Comparison of ENCODE assay signal across 29 cellular contexts in the genomic region with DNA sequence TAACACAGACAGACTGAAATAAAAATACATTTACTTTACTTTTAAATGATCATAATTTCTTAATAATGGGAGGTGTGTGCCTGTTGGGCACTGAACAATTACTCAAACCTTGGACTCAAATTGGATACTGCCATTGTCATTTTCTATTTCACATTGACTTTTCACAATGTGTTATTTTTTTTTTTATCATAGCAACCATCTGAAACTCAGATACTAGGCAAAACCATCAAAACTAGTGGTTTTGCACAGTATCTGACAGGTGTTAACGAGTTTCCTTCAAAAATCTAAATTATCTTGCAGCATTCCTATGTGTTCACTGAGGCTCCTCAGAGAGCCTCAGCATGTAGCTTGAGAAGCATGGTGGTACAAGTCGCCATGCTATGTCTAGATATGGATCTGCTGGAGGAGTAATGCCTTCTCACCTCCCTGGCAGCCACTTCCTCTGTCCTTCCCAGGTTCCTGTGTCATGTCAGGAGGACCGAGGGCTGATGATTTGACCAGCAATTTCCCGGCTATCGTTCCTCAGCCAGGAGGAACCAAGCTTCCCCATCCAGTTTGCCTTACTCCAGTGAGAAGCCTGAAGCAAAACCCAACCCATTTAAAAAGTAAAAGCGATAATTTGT. TPM values are rescaled to one million over a fixed set of nuclear protein-coding genes. Genes with fewer than 3 reads are reported as not detected.
A peak's percentile ranks its signal among the peaks of the same experiment; 100 is the strongest.
DNase-seq lines count a peak whose midpoint lies in the region; ATAC-seq, FAIRE-seq and TF ChIP-seq lines count a peak whose summit lies in the region.
"Had no signal": no experiment of that assay in that cellular context is flagged by ENCODE, and none has a peak within 500 bp of the region (broad histone marks: within the 10 kb centered on the region; RNA-seq: fewer than 3 reads in every experiment).

No MANE protein-coding gene starts in this region.

- H3K4me1 Mint-ChIP-seq in natural killer cell = peaks cover 55 to 63% of the 10 kb centered on the region in 2 donors

- peaks cover 0 to 2% (median 0%) of the 10 kb centered on the region in 12 donors for H3K9me3 ChIP-seq in heart left ventricle
- H3K9me3 ChIP-seq in GM12878 (replicated peaks; ENCODE audit: control insufficient read depth, insufficient read depth, low read length) = peaks cover 3% of the 10 kb centered on the region; the same call in 2 of the 3 replicates
- H3K9me3 ChIP-seq: BE2C had no signal

- H3K27me3 ChIP-seq in heart left ventricle (peaks cover 0 to 4% (median 0%) of the 10 kb centered on the region in 9 donors), GM12878 (replicated peaks in 1 of 2; ENCODE audit: control insufficient read depth in 2 of 2, insufficient read depth in 2 of 2, low read length in 1 of 2) (no peaks in the 10 kb centered on the region)
- H3K27me3 ChIP-seq: BE2C, SJCRH30 had no signal

- H3K27ac Mint-ChIP-seq in natural killer cell = peak overlapping the region; percentile 78 to 88
- H3K27ac Mint-ChIP-seq: CD14-positive monocyte had no signal

- H3K4me3 ChIP-seq in heart left ventricle (no peak overlapping the region), GM12878 (no peak overlapping the region)
- H3K4me3 ChIP-seq: SJCRH30 had no signal

- no peak for TF ChIP-seq POLR2A in heart left ventricle (IDR thresholded peaks at IDR 0.05)
- TF ChIP-seq POLR2A in GM12878 (IDR thresholded peaks at IDR 0.05; ENCODE audit: low read depth, low read length) = no peak

- TF ChIP-seq EP300 in GM12878 (IDR thresholded peaks at IDR 0.05; ENCODE audit: borderline replicate concordance in 1 of 2, control insufficient read depth in 1 of 2, low read depth in 2 of 2, low read length in 2 of 2) = no peak

- DNase-seq in heart left ventricle (no peak), left ventricle myocardium superior (no peak), GM12878 (ENCODE audit: low read depth, low spot score) (no peak), natural killer cell (no peak), NCI-H128 (lab: John Stamatoyannopoulos, UW; ENCODE audit: unreplicated experiment) (no peak)
- DNase-seq in stimulated activated naive CD4-positive, alpha-beta T cell treated with Interleukin-2 at 50 U/mL for 16 hours (lab: John Stamatoyannopoulos, UW) = no peak
- DNase-seq: ACHN; BE2C; CD8-positive, alpha-beta memory T cell; DMS 273 treated with DMSO at 0.1 percent for 48 hours; DMS79; EL; GDM1; Kasumi-1; NCI-H1092 treated with DMSO at 0.1 percent for 48 hours; NCI-H1436 treated with DMSO at 0.1 percent for 48 hours; NCI-H1930; NCI-H446; NCI-H524 treated with DMSO at 0.1 percent for 48 hours; NCI-H774; PC-3; SJCRH30 had no signal

- H3K4me2 ChIP-seq in GM12878 (ENCODE audit: control insufficient read depth, insufficient read depth) = no peak overlapping the region

- POLR2A ChIA-PET in GM12878 (lab: Charles Lee) = no interaction called here

- TF ChIP-seq RAD21 in GM12878 (IDR thresholded peaks at IDR 0.05; ENCODE audit: insufficient read depth, low read depth, low read length) = no peak

- intact Hi-C loops in heart left ventricle (cut with DNase I) (loop anchor here in 1 of 10 donors (10.0 kb wide), 1 partner anchor 499 kb away; no protein-coding TSS in a partner anchor), left ventricle myocardium superior (cut with micrococcal nuclease) (no loop called here), GM12878 (cut with micrococcal nuclease; ENCODE audit: unreplicated experiment) (no loop called here), natural killer cell (cut with micrococcal nuclease) (loop anchor here (1.0 kb wide), 1 partner anchor 27 kb away; no protein-coding TSS in a partner anchor)

- SMC1A ChIA-PET in GM12878 (lab: Charles Lee; ENCODE audit: uncharacterized antibody, unreplicated experiment) = interaction anchor here (0.6 to 6.0 kb wide), 8 partner anchors 14 to 279 kb away, joined by 3 to 36 read pairs (median 4); a partner anchor contains a TSS

- in situ Hi-C loops in GM12878 (cut with MboI) = no loop called here

- no peaks in the 10 kb centered on the region for H3K36me3 Mint-ChIP-seq in natural killer cell
- H3K36me3 Mint-ChIP-seq: CD14-positive monocyte; CD8-positive, alpha-beta memory T cell had no signal

- H3K27ac ChIP-seq in heart left ventricle (peak overlapping the region in 10 of 12 donors; percentile 21 to 87 (median 76)), GM12878 (ENCODE audit: control insufficient read depth, insufficient read depth) (no peak overlapping the region)
- H3K27ac ChIP-seq: 22Rv1, HL-60, SJCRH30 had no signal

- TF ChIP-seq CTCF in heart left ventricle (IDR thresholded peaks at IDR 0.05) = no peak
- no peak for TF ChIP-seq CTCF in GM12878 (IDR thresholded peaks at IDR 0.05 in 2 of 3, conservative IDR thresholded peaks at IDR 0.05 in 1 of 3; ENCODE audit: control insufficient read depth in 2 of 3, extremely low read depth in 1 of 3, insufficient read depth in 1 of 3, low read depth in 3 of 3, low read length in 3 of 3)
- TF ChIP-seq CTCF in natural killer cell (IDR thresholded peaks at IDR 0.05) = no peak

- H3K4me1 ChIP-seq in heart left ventricle (peaks cover 0 to 38% (median 9%) of the 10 kb centered on the region in 12 donors), GM12878 (ENCODE audit: control insufficient read depth, insufficient read depth, low read length) (0 out of 2 replicates have a peak, but pooled peaks cover under 1% of the 10 kb centered on the region)
- H3K4me1 ChIP-seq: BE2C, SJCRH30 had no signal

- no peak for ATAC-seq in heart left ventricle
- no peak for ATAC-seq in left ventricle myocardium superior
- peak; percentile 24; the same call in 2 of the 3 replicates for ATAC-seq in GM12878
- ATAC-seq in natural killer cell = no peak
- no peak for ATAC-seq in GM21717 (IDR thresholded peaks at IDR 0.05; ENCODE audit: unreplicated experiment)
- ATAC-seq: PC-3 had no signal

- no peaks in the 10 kb centered on the region for H3K36me3 ChIP-seq in heart left ventricle
- H3K36me3 ChIP-seq in GM12878 (ENCODE audit: control insufficient read depth in 2 of 2, insufficient read depth in 2 of 2, low read length in 1 of 2) = no peaks in the 10 kb centered on the region
- H3K36me3 ChIP-seq: BE2C, SJCRH30 had no signal

- BruUV-seq in GM12878 (replicated peaks; lab: Mats Ljungman, UMichigan) = no TSS peak

- RAD21 ChIA-PET in GM12878 (lab: Charles Lee; ENCODE audit: unreplicated experiment) = interaction anchor here (1.2 kb wide), 1 partner anchor 27 kb away, joined by 6 read pairs; no protein-coding TSS in a partner anchor

- 63 to 80% (median 68%) methylated on average over 6 of the region's 6 CpGs for WGBS in heart left ventricle, 4 donors
- 72% methylated on average over 6 of the region's 6 CpGs for WGBS in GM12878 (ENCODE audit: insufficient coverage, insufficient replicate concordance, low lambda C conversion rate, missing lambda C conversion rate)

- H2AFZ ChIP-seq in GM12878 (ENCODE audit: control insufficient read depth, low read depth, low read length) = no peak overlapping the region

- no peaks in the 10 kb centered on the region for H3K9me3 Mint-ChIP-seq in natural killer cell
- H3K9me3 Mint-ChIP-seq: CD8-positive, alpha-beta memory T cell had no signal

- no peak for FAIRE-seq in GM12878 (lab: Jason Lieb, UNC)
- FAIRE-seq: GM19239, H54 had no signal

- H3K27me3 Mint-ChIP-seq in natural killer cell (ENCODE audit: low read depth in 2 of 2) = peaks cover 0 to 2% of the 10 kb centered on the region in 2 donors

- CTCF ChIA-PET in GM12878 (lab: Yijun Ruan, JAX) = interaction anchor here (1.0 kb wide), 1 partner anchor 253 kb away, joined by 3 read pairs; no protein-coding TSS in a partner anchor

- H4K20me1 ChIP-seq in GM12878 (ENCODE audit: control insufficient read depth, insufficient read depth) = no peaks in the 10 kb centered on the region

- no peak overlapping the region for H3K9ac ChIP-seq in GM12878 (ENCODE audit: control insufficient read depth, insufficient read depth, low read length)

- no peaks in the 10 kb centered on the region for H3K79me2 ChIP-seq in GM12878 (ENCODE audit: control insufficient read depth, insufficient read depth, low read length)

- H3K4me3 Mint-ChIP-seq in natural killer cell = peak overlapping the region; percentile 17
- H3K4me3 Mint-ChIP-seq: CD14-positive monocyte; CD8-positive, alpha-beta memory T cell; IgD-negative memory B cell had no signal

TF ChIP-seq in GM12878, 131 proteins besides CTCF, POLR2A, EP300 and RAD21 (continues in another document):
- TF ChIP-seq MEF2B (IDR thresholded peaks at IDR 0.05; ENCODE audit: partially characterized antibody, poor library complexity, severe bottlenecking) (no peak), MTA2 (IDR thresholded peaks at IDR 0.05; ENCODE audit: low read depth) (peak; percentile 53; the same call in 1 of the 2 replicates)

RNA-seq across cellular contexts. Expression of a gene that starts 29.9 kb away (rescaled TPM):
- 10 to 100 TPM; 17.1 to 40.8 (median 26.4) TPM for total RNA-seq in heart left ventricle
- 10 to 100 TPM; 18.1 to 27.8 TPM for polyA plus RNA-seq in heart left ventricle
- 25.0 TPM for total RNA-seq in left ventricle myocardium superior
- total RNA-seq in GM12878 (2013; cell fraction: nucleolus; rRNA removed) = 377 and 379 TPM in 2 replicates
- total RNA-seq in GM12878 (2014; rRNA removed) = 154 and 163 TPM in 2 replicates
- 145 TPM in 2 replicates for total RNA-seq in GM12878 (2014; rRNA removed; fragmentation: Illumina TruSeq; extraction: Trizol)
- total RNA-seq in GM12878 (2021) = 166 and 176 TPM in 2 replicates
- 68.5 TPM for polyA plus RNA-seq in GM12878 (2011; ENCODE audit: low read depth)
- polyA plus RNA-seq in GM12878 (2011; rRNA removed) = 171 and 213 TPM in 2 replicates
- polyA plus RNA-seq in GM12878 (2011; cell fraction: cytosol; rRNA removed) = 284 and 352 TPM in 2 replicates
- 306 TPM in 2 replicates for polyA plus RNA-seq in GM12878 (2011; cell fraction: nucleus; rRNA removed)
- 90.4 and 119 TPM in 2 replicates for polyA plus RNA-seq in GM12878 (2012)
- 146 and 170 TPM in 2 replicates for polyA plus RNA-seq in GM12878 (2014; fragmentation: Illumina TruSeq; extraction: Trizol)
- 10 to 100 TPM; 20.6 to 38.9 TPM for polyA plus RNA-seq in GM12878 (2014; fragmentation: Nextera tagmentation; extraction: Ambion mirVana)
- polyA plus RNA-seq in GM12878 (2014; rRNA removed) = 143 and 149 TPM in 2 replicates
- polyA plus RNA-seq in GM12878 (2016; fragmentation: Nextera tagmentation; extraction: Ambion mirVana) = 10 to 100 TPM; 46.3 to 61.9 TPM
- 198 and 256 TPM in 2 replicates for polyA minus RNA-seq in GM12878 (2011; rRNA and poly(A)+ RNA removed)
- 85.5 and 87.8 TPM in 2 replicates for polyA minus RNA-seq in GM12878 (2011; cell fraction: cytosol; rRNA and poly(A)+ RNA removed)
- polyA minus RNA-seq in GM12878 (2011; cell fraction: nucleus; rRNA and poly(A)+ RNA removed) = 129 and 203 TPM in 2 replicates
- total RNA-seq in natural killer cell = 100 to 1,000 TPM; 112 to 135 (median 115) TPM
